Comparison of ENCODE assay signal across 9 cellular contexts in genomic region chr11:77198440-77198849, GRCh38.
DNase-seq lines count a peak whose midpoint lies in the region; ATAC-seq and TF ChIP-seq lines count a peak whose summit lies in the region.
"Had no signal": no experiment of that assay in that cellular context is flagged by ENCODE, and none has a peak within 500 bp of the region (broad histone marks: within the 10 kb centered on the region; RNA-seq: fewer than 3 reads in every experiment).

No MANE protein-coding gene starts in this region.

- H3K27me3 Mint-ChIP-seq in CD4-positive, alpha-beta memory T cell = peaks cover 0 to 1% of the 10 kb centered on the region in 2 donors

- no peak for TF ChIP-seq POLR2A in suprapubic skin (IDR thresholded peaks at IDR 0.05)

- H3K36me3 ChIP-seq in OCI-LY7 (ENCODE audit: insufficient read depth, low read length) (no peaks in the 10 kb centered on the region), suprapubic skin (no peaks in the 10 kb centered on the region)
- no peaks in the 10 kb centered on the region for H3K36me3 ChIP-seq in CD4-positive, alpha-beta memory T cell (ENCODE audit: insufficient read depth, low read length)

- no peaks in the 10 kb centered on the region for H3K9me2 ChIP-seq in OCI-LY7 (ENCODE audit: insufficient read depth, low read length)

- no peaks in the 10 kb centered on the region for H3K4me1 Mint-ChIP-seq in CD4-positive, alpha-beta memory T cell

- no peak overlapping the region for H2AFZ ChIP-seq in OCI-LY7 (ENCODE audit: low read length)
- H2AFZ ChIP-seq: parathyroid adenoma had no signal

- H3K79me2 ChIP-seq in OCI-LY7 (ENCODE audit: insufficient read depth, low read depth, low read length) = no peaks in the 10 kb centered on the region
- H3K79me2 ChIP-seq: parathyroid adenoma had no signal

- H3K4me3 ChIP-seq in OCI-LY7 (ENCODE audit: low read depth, low read length, poor library complexity, severe bottlenecking) = no peak overlapping the region
- no peak overlapping the region for H3K4me3 ChIP-seq in fibroblast of mammary gland (ENCODE audit: control insufficient read depth, low read depth, low read length)
- H3K4me3 ChIP-seq in suprapubic skin = no peak overlapping the region
- no peak overlapping the region for H3K4me3 ChIP-seq in CD4-positive, alpha-beta memory T cell (ENCODE audit: low read length in 2 of 2)

- H3K27ac Mint-ChIP-seq in CD4-positive, alpha-beta memory T cell = no peak overlapping the region

- TF ChIP-seq CTCF in OCI-LY7 (conservative IDR thresholded peaks at IDR 0.05; ENCODE audit: low read length) (peak; percentile 67), fibroblast of mammary gland (conservative IDR thresholded peaks at IDR 0.05; ENCODE audit: control insufficient read depth, insufficient read depth, low read depth, low read length) (peak; percentile 39), suprapubic skin (IDR thresholded peaks at IDR 0.05) (no peak)

- intact Hi-C loops in OCI-LY7 (cut with micrococcal nuclease; ENCODE audit: unreplicated experiment) = no loop called here
- intact Hi-C loops in CD4-positive, alpha-beta memory T cell (cut with micrococcal nuclease) = no loop called here

- no peaks in the 10 kb centered on the region for H3K9me3 ChIP-seq in OCI-LY7 (ENCODE audit: low read length)
- no peaks in the 10 kb centered on the region for H3K9me3 ChIP-seq in suprapubic skin
- H3K9me3 ChIP-seq in CD4-positive, alpha-beta memory T cell (ENCODE audit: control insufficient read depth in 1 of 2, low read length in 2 of 2) = no peaks in the 10 kb centered on the region

- CTCF ChIA-PET in OCI-LY7 (lab: Charles Lee; ENCODE audit: unreplicated experiment) = interaction anchor here (0.6 kb wide), 1 partner anchor 78 kb away, joined by 3 read pairs; no protein-coding TSS in a partner anchor
- CTCF ChIA-PET in CD4-positive, alpha-beta memory T cell (lab: Charles Lee; ENCODE audit: partially characterized antibody) = no interaction called here

- H3K27ac ChIP-seq in OCI-LY7 (ENCODE audit: low read depth, low read length, poor library complexity, severe bottlenecking) = no peak overlapping the region
- H3K27ac ChIP-seq in suprapubic skin = no peak overlapping the region
- H3K27ac ChIP-seq in CD4-positive, alpha-beta memory T cell (ENCODE audit: low read depth, low read length) = no peak overlapping the region
- H3K27ac ChIP-seq: parathyroid adenoma had no signal

- BruUV-seq in OCI-LY7 (replicated peaks; lab: Mats Ljungman, UMichigan) = no TSS peak

- no peak overlapping the region for H3K4me2 ChIP-seq in OCI-LY7 (ENCODE audit: low read length)

- no peak for TF ChIP-seq EP300 in suprapubic skin (IDR thresholded peaks at IDR 0.05)

- H3K4me3 Mint-ChIP-seq in CD4-positive, alpha-beta memory T cell = no peak overlapping the region

- H3K27me3 ChIP-seq in suprapubic skin = no peaks in the 10 kb centered on the region
- no peaks in the 10 kb centered on the region for H3K27me3 ChIP-seq in CD4-positive, alpha-beta memory T cell (ENCODE audit: insufficient read depth, low read length)

- H4K20me1 ChIP-seq in OCI-LY7 (ENCODE audit: insufficient read depth, low read length) = no peaks in the 10 kb centered on the region

- no peaks in the 10 kb centered on the region for H3K36me3 Mint-ChIP-seq in CD4-positive, alpha-beta memory T cell

- DNase-seq in activated T-cell treated with anti-CD3 and anti-CD28 coated beads for 48 hours (ENCODE audit: low read depth) (peak; percentile 33), activated T-cell treated with anti-CD3 and anti-CD28 coated beads for 4 hours (no peak), OCI-LY7 (ENCODE audit: low spot score) (peak; percentile 37), fibroblast of mammary gland (ENCODE audit: low read depth) (peak; percentile 23), suprapubic skin (ENCODE audit: low spot score in 2 of 2) (peak; percentile 50 to 59)
- no peak for DNase-seq in CD4-positive, alpha-beta memory T cell

- H3K4me1 ChIP-seq in OCI-LY7 (ENCODE audit: insufficient read depth, low read length, poor library complexity, severe bottlenecking) = no peaks in the 10 kb centered on the region
- H3K4me1 ChIP-seq in suprapubic skin = no peaks in the 10 kb centered on the region
- no peaks in the 10 kb centered on the region for H3K4me1 ChIP-seq in CD4-positive, alpha-beta memory T cell (ENCODE audit: insufficient read depth, low read length)
- H3K4me1 ChIP-seq: parathyroid adenoma had no signal

- peaks cover 0 to 2% (median 0%) of the 10 kb centered on the region in 8 donors for H3K9me3 Mint-ChIP-seq in CD4-positive, alpha-beta memory T cell

- POLR2A ChIA-PET in OCI-LY7 (lab: Charles Lee) = interaction anchor here (0.5 kb wide), 1 partner anchor 57 kb away, joined by 3 read pairs; no protein-coding TSS in a partner anchor
- POLR2A ChIA-PET in CD4-positive, alpha-beta memory T cell (lab: Charles Lee; ENCODE audit: partially characterized antibody) = no interaction called here

- 80% methylated on average over 11 of the region's 11 CpGs for WGBS in suprapubic skin

- ATAC-seq in GM19324 (IDR thresholded peaks at IDR 0.05; ENCODE audit: low FRiP score, unreplicated experiment) = no peak
- ATAC-seq in HG03432 (IDR thresholded peaks at IDR 0.05; ENCODE audit: unreplicated experiment) = no peak

Comparison
In these comparisons a context has a peak if more than half of its experiments do, and no peak if none do; other contexts are left out.
1. DNase-seq: peak in activated T-cell treated with anti-CD3 and anti-CD28 coated beads for 48 hours (single experiment), OCI-LY7 (single experiment), fibroblast of mammary gland (single experiment) and suprapubic skin (2 of 2); none in activated T-cell treated with anti-CD3 and anti-CD28 coated beads for 4 hours (single experiment) and CD4-positive, alpha-beta memory T cell (0 of 5).
2. CTCF ChIP-seq: peak in OCI-LY7 (single experiment) and fibroblast of mammary gland (single experiment); none in suprapubic skin (0 of 2).